1 cellular context compared by ENCODE assay signal in the genomic region with DNA sequence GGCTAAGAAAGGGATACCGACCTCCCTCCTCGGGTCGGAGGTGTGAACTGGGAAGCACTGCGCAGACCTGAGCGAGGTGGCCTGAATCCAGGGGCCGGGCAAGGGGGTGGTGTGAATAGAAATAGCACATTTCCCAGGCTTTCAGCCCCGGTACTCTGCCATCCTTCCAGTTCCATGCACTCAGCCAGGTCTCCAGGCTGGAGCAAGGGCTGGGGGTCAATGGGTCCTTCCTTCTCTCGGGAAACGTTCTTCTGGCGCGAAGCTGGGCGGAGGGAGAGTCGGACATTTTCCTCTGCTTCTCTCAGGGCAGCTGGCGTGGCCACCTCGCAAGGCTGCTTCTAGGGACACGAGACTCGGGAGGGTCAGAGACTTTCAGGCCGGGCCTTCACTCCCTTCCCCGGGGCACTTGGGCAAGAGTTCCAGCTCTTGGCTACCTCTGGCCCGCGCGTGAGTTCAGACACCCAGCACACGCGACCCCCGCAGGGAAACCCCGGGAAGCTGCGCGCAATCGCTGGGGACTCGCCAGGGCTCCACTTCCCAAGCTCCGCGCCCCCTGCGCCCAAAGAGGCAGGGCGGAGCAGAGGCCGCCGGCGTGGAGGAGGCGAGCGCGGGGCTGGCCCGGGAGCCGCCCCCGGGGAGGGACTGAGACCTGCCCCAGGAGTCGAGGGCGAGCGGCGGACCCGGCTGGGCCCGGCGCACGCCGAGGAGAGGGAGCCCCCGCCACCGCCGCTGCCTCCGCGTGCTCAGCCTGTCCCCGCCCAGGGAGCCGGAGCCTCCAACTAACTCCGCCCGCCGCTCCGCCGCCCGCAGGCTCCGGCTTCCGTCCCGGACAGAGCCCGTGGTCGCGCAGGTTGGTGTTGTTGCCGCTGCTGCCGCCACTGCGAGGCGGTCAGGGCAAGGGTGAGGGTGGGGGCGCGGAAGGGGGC.
TF ChIP-seq lines count a peak whose summit lies in the region.

Gene PAM, plus strand, starts transcription at position 807 of the 926 bp plus-strand sequence. CDS start 110,891 bp downstream, outside the sequence.

TF ChIP-seq in K562, 482 proteins besides CTCF, POLR2A, EP300 and RAD21 (continued from another document):
- TF ChIP-seq, protein P1, sequence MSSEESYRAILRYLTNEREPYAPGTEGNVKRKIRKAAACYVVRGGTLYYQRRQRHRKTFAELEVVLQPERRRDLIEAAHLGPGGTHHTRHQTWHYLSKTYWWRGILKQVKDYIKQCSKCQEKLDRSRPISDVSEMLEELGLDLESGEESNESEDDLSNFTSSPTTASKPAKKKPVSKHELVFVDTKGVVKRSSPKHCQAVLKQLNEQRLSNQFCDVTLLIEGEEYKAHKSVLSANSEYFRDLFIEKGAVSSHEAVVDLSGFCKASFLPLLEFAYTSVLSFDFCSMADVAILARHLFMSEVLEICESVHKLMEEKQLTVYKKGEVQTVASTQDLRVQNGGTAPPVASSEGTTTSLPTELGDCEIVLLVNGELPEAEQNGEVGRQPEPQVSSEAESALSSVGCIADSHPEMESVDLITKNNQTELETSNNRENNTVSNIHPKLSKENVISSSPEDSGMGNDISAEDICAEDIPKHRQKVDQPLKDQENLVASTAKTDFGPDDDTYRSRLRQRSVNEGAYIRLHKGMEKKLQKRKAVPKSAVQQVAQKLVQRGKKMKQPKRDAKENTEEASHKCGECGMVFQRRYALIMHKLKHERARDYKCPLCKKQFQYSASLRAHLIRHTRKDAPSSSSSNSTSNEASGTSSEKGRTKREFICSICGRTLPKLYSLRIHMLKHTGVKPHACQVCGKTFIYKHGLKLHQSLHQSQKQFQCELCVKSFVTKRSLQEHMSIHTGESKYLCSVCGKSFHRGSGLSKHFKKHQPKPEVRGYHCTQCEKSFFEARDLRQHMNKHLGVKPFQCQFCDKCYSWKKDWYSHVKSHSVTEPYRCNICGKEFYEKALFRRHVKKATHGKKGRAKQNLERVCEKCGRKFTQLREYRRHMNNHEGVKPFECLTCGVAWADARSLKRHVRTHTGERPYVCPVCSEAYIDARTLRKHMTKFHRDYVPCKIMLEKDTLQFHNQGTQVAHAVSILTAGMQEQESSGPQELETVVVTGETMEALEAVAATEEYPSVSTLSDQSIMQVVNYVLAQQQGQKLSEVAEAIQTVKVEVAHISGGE (CRISPR knock-in tag; IDR thresholded peaks at IDR 0.05) = peak in 1 of 3 experiments; percentile 44; a peak in 1 of 6 replicates
- TF ChIP-seq MAZ (CRISPR knock-in tag; conservative IDR thresholded peaks at IDR 0.05 in 1 of 2, IDR thresholded peaks at IDR 0.05 in 1 of 2) (peak in 1 of 2 experiments; percentile 72; a peak in 2 of 4 replicates), ZSCAN29 (IDR thresholded peaks at IDR 0.05) (no peak), FOXP1 (CRISPR knock-in tag; IDR thresholded peaks at IDR 0.05) (peak; percentile 75)
